In the genomic region with DNA sequence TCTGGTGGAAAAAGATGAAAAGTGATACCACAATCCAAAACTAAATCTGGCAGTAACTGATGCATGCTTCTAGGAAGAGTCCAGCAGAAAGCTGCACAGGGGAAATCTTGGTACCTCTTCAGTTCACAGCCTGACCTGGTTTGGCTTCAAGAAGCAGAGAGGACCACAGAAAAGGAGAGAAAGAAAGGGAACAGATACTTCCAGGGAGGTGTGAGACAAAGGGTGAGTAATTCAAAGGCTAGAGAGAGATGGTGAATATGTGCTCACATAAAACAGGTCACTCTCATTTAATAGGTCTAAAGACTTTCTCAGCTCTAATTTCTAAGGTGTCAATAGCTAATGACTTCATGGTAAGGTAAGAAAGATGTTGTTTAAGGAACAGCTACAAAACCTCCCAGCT, we compare ENCODE assay signal across 2 cellular contexts.
TF ChIP-seq lines count a peak whose summit lies in the region.

No MANE protein-coding gene starts in this region.

TF ChIP-seq in GM12878, 131 proteins besides CTCF, POLR2A, EP300 and RAD21:
- 0 out of 2 replicates have a peak, but pooled peaks have one; percentile 39 for TF ChIP-seq DPF2 (IDR thresholded peaks at IDR 0.05)
- TF ChIP-seq MTA2 (IDR thresholded peaks at IDR 0.05; ENCODE audit: low read depth) = peak; percentile 39; the same call in 1 of the 2 replicates
- 0 out of 4 replicates have a peak, but pooled peaks of 1 of the 2 experiments have one; percentile 21 for TF ChIP-seq IKZF2 (IDR thresholded peaks at IDR 0.05)
- TF ChIP-seq SKIL (IDR thresholded peaks at IDR 0.05; ENCODE audit: low read depth, poor library complexity, severe bottlenecking) = peak; percentile 28
- TF ChIP-seq FOS (IDR thresholded peaks at IDR 0.05; ENCODE audit: borderline replicate concordance, extremely low read depth, insufficient read length) = no peak
- TF ChIP-seq, protein P1, sequence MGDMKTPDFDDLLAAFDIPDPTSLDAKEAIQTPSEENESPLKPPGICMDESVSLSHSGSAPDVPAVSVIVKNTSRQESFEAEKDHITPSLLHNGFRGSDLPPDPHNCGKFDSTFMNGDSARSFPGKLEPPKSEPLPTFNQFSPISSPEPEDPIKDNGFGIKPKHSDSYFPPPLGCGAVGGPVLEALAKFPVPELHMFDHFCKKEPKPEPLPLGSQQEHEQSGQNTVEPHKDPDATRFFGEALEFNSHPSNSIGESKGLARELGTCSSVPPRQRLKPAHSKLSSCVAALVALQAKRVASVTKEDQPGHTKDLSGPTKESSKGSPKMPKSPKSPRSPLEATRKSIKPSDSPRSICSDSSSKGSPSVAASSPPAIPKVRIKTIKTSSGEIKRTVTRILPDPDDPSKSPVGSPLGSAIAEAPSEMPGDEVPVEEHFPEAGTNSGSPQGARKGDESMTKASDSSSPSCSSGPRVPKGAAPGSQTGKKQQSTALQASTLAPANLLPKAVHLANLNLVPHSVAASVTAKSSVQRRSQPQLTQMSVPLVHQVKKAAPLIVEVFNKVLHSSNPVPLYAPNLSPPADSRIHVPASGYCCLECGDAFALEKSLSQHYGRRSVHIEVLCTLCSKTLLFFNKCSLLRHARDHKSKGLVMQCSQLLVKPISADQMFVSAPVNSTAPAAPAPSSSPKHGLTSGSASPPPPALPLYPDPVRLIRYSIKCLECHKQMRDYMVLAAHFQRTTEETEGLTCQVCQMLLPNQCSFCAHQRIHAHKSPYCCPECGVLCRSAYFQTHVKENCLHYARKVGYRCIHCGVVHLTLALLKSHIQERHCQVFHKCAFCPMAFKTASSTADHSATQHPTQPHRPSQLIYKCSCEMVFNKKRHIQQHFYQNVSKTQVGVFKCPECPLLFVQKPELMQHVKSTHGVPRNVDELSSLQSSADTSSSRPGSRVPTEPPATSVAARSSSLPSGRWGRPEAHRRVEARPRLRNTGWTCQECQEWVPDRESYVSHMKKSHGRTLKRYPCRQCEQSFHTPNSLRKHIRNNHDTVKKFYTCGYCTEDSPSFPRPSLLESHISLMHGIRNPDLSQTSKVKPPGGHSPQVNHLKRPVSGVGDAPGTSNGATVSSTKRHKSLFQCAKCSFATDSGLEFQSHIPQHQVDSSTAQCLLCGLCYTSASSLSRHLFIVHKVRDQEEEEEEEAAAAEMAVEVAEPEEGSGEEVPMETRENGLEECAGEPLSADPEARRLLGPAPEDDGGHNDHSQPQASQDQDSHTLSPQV (IDR thresholded peaks at IDR 0.05) = no peak
- TF ChIP-seq POLR2AphosphoS5 (IDR thresholded peaks at IDR 0.05; ENCODE audit: low read length) = no peak
- TF ChIP-seq, protein P2, sequence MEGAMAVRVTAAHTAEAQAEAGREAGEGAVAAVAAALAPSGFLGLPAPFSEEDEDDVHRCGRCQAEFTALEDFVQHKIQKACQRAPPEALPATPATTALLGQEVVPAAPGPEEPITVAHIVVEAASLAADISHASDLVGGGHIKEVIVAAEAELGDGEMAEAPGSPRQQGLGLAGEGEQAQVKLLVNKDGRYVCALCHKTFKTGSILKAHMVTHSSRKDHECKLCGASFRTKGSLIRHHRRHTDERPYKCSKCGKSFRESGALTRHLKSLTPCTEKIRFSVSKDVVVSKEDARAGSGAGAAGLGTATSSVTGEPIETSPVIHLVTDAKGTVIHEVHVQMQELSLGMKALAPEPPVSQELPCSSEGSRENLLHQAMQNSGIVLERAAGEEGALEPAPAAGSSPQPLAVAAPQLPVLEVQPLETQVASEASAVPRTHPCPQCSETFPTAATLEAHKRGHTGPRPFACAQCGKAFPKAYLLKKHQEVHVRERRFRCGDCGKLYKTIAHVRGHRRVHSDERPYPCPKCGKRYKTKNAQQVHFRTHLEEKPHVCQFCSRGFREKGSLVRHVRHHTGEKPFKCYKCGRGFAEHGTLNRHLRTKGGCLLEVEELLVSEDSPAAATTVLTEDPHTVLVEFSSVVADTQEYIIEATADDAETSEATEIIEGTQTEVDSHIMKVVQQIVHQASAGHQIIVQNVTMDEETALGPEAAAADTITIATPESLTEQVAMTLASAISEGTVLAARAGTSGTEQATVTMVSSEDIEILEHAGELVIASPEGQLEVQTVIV (IDR thresholded peaks at IDR 0.05; ENCODE audit: borderline replicate concordance, partially characterized antibody) = no peak
- no peak for TF ChIP-seq CBFB (IDR thresholded peaks at IDR 0.05; ENCODE audit: low read depth)
- no peak for TF ChIP-seq POLR2AphosphoS2 (IDR thresholded peaks at IDR 0.05; ENCODE audit: low read depth, low read length)
- no peak for TF ChIP-seq CREB1 (IDR thresholded peaks at IDR 0.05; ENCODE audit: low read depth)
- 0 out of 2 replicates have a peak, but pooled peaks have one; percentile 24 for TF ChIP-seq IKZF1 (conservative IDR thresholded peaks at IDR 0.05)
- TF ChIP-seq EED (IDR thresholded peaks at IDR 0.05; ENCODE audit: low read depth) = no peak

TF ChIP-seq in SK-N-SH treated with all-trans-retinoic acid at 6 μM for 48 hours, 23 proteins besides CTCF, POLR2A, EP300 and RAD21:
- TF ChIP-seq BACH2 (CRISPR knock-in tag; IDR thresholded peaks at IDR 0.05; ENCODE audit: borderline replicate concordance) (no peak), RARB (CRISPR knock-in tag; IDR thresholded peaks at IDR 0.05) (no peak), ZNF565 (CRISPR knock-in tag; conservative IDR thresholded peaks at IDR 0.05; ENCODE audit: low read depth) (no peak), ZNF70 (CRISPR knock-in tag; IDR thresholded peaks at IDR 0.05) (no peak), ISL1 (CRISPR knock-in tag; IDR thresholded peaks at IDR 0.05) (no peak)
- TF ChIP-seq, protein P3, sequence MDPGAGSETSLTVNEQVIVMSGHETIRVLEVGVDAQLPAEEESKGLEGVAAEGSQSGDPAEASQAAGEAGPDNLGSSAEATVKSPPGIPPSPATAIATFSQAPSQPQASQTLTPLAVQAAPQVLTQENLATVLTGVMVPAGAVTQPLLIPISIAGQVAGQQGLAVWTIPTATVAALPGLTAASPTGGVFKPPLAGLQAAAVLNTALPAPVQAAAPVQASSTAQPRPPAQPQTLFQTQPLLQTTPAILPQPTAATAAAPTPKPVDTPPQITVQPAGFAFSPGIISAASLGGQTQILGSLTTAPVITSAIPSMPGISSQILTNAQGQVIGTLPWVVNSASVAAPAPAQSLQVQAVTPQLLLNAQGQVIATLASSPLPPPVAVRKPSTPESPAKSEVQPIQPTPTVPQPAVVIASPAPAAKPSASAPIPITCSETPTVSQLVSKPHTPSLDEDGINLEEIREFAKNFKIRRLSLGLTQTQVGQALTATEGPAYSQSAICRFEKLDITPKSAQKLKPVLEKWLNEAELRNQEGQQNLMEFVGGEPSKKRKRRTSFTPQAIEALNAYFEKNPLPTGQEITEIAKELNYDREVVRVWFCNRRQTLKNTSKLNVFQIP (CRISPR knock-in tag; IDR thresholded peaks at IDR 0.05; ENCODE audit: borderline replicate concordance, low read depth) = no peak
